ENCODE assay signal across 8 cellular contexts in genomic region chr4:124713213-124713592, GRCh38. TPM values are rescaled to one million over a fixed set of nuclear protein-coding genes. Genes with fewer than 3 reads are reported as not detected.
DNase-seq lines count a peak whose midpoint lies in the region; ATAC-seq, FAIRE-seq and TF ChIP-seq lines count a peak whose summit lies in the region.

No MANE protein-coding gene starts in this region.

- peaks cover 4% of the 10 kb centered on the region for H3K4me1 Mint-ChIP-seq in activated CD4-positive, alpha-beta T cell treated with anti-CD3 and anti-CD28 coated beads, Interleukin-2, amount 10 ng/mL, durations not matched to agents 24 days and 14 days
- H3K4me1 Mint-ChIP-seq in H9, result peaks cover 20 to 25% of the 10 kb centered on the region in 2 experiments
- H3K4me1 Mint-ChIP-seq in stimulated activated naive CD8-positive, alpha-beta T cell treated with anti-CD3 and anti-CD28 coated beads, Interleukin-15, amount 100 ng/mL, for 72 hours, result peaks cover 6% of the 10 kb centered on the region

- H3K4me2 ChIP-seq in H9 (ENCODE audit: insufficient read depth, insufficient read length, low read length), result peak overlapping the region; percentile 87
- H3K4me2 ChIP-seq in HepG2 (ENCODE audit: low read depth, low read length), result peak overlapping the region; percentile 91

- H3K9me3 Mint-ChIP-seq in activated CD4-positive, alpha-beta T cell treated with anti-CD3 and anti-CD28 coated beads, Interleukin-2, amount 10 ng/mL, durations not matched to agents 24 days and 14 days, result no peaks in the 10 kb centered on the region
- H3K9me3 Mint-ChIP-seq in H9, result no peaks in the 10 kb centered on the region
- no peaks in the 10 kb centered on the region for H3K9me3 Mint-ChIP-seq in stimulated activated naive CD8-positive, alpha-beta T cell treated with anti-CD3 and anti-CD28 coated beads, Interleukin-15, amount 100 ng/mL, for 72 hours

- no peak for TF ChIP-seq POLR2A in HepG2 (IDR thresholded peaks at IDR 0.05; ENCODE audit: insufficient read depth in 1 of 2, low read depth in 2 of 2, low read length in 2 of 2)

- peak; percentile 48; the same call in 2 of the 3 replicates for TF ChIP-seq CTCF in H9 (conservative IDR thresholded peaks at IDR 0.05)
- TF ChIP-seq CTCF in HepG2 (CRISPR knock-in tag; IDR thresholded peaks at IDR 0.05), result peak; percentile 74

- no peaks in the 10 kb centered on the region for H3K36me3 ChIP-seq in HepG2 (replicated peaks in 1 of 2; ENCODE audit: control insufficient read depth in 1 of 2, insufficient read depth in 2 of 2, low read length in 2 of 2)

- H4K5ac ChIP-seq in H9 (ENCODE audit: insufficient read length, low read depth, low read length), result peak overlapping the region; percentile 55

- H2BK20ac ChIP-seq in H9 (ENCODE audit: low read depth, low read length, poor library complexity, severe bottlenecking), result no peak overlapping the region

- no peak overlapping the region for H3T11ph ChIP-seq in H9 (ENCODE audit: low read length)

- peak overlapping the region; percentile 72 to 85 (median 80) for H3K4me3 ChIP-seq in HepG2 (replicated peaks in 1 of 3; ENCODE audit: insufficient read depth in 1 of 3, low read depth in 2 of 3, low read length in 3 of 3)

- peak overlapping the region; percentile 5 for H2AFZ ChIP-seq in H9 (ENCODE audit: low read length)
- H2AFZ ChIP-seq in HepG2 (ENCODE audit: low read length), result peak overlapping the region; percentile 94

- peak; percentile 87 for ATAC-seq in HepG2
- peak; percentile 63 for ATAC-seq in stimulated activated naive CD8-positive, alpha-beta T cell treated with anti-CD3 and anti-CD28 coated beads, Interleukin-15, amount 100 ng/mL, for 72 hours

- POLR2A ChIA-PET in HepG2 (lab: Yijun Ruan, JAX), result interaction anchor here (0.6 to 2.4 kb wide), 2 partner anchors 169 to 186 kb away, joined by 3 to 12 read pairs; no protein-coding TSS in a partner anchor

- WGBS in H9 (ENCODE audit: extremely low coverage, insufficient read length, low lambda C conversion rate), result no CpG with 5 or more reads among the region's 11 CpGs
- 2% methylated on average over 11 of the region's 11 CpGs for WGBS in HepG2 (ENCODE audit: low lambda C conversion rate)

- peak overlapping the region; percentile 79 for H3K4me3 Mint-ChIP-seq in activated CD4-positive, alpha-beta T cell treated with anti-CD3 and anti-CD28 coated beads, Interleukin-2, amount 10 ng/mL, durations not matched to agents 24 days and 14 days
- peak overlapping the region; percentile 79 to 83 for H3K4me3 Mint-ChIP-seq in H9
- peak overlapping the region; percentile 80 to 92 for H3K4me3 Mint-ChIP-seq in stimulated activated naive CD8-positive, alpha-beta T cell treated with anti-CD3 and anti-CD28 coated beads, Interleukin-15, amount 100 ng/mL, for 72 hours

- CTCF ChIA-PET in HepG2 (lab: Yijun Ruan, JAX; ENCODE audit: low intra/inter-chr PET ratio, low total read pairs), result no interaction called here

- H4K20me1 ChIP-seq in H9 (ENCODE audit: control insufficient read depth, insufficient read depth, insufficient read length) (no peaks in the 10 kb centered on the region), HepG2 (ENCODE audit: insufficient read depth, low read length) (no peaks in the 10 kb centered on the region)

- H4K8ac ChIP-seq in H9 (replicated peaks; ENCODE audit: insufficient read length, low read depth, low read length), result peak overlapping the region; percentile 63

- H3K4ac ChIP-seq in H9 (ENCODE audit: low read depth, low read length), result peak overlapping the region; percentile 18; the same call in 1 of the 2 replicates

- H3K27ac ChIP-seq in H9 (ENCODE audit: insufficient read length, low read depth, low read length) (peak overlapping the region; percentile 93), HepG2 (ENCODE audit: extremely low read length, insufficient read depth, low read length) (peak overlapping the region; percentile 83)

- H3K14ac ChIP-seq in H9 (ENCODE audit: insufficient read depth, low read length), result peak overlapping the region; percentile 82

- H3K56ac ChIP-seq in H9 (ENCODE audit: insufficient read length, low read depth, low read length), result peak overlapping the region; percentile 10

- H3K27me3 Mint-ChIP-seq in activated CD4-positive, alpha-beta T cell treated with anti-CD3 and anti-CD28 coated beads, Interleukin-2, amount 10 ng/mL, durations not matched to agents 24 days and 14 days, result peaks cover 19% of the 10 kb centered on the region
- no peaks in the 10 kb centered on the region for H3K27me3 Mint-ChIP-seq in H9 (ENCODE audit: low read depth)
- H3K27me3 Mint-ChIP-seq in stimulated activated naive CD8-positive, alpha-beta T cell treated with anti-CD3 and anti-CD28 coated beads, Interleukin-15, amount 100 ng/mL, for 72 hours, result no peaks in the 10 kb centered on the region

- H2BK5ac ChIP-seq in H9 (ENCODE audit: insufficient read length, low read length), result no peak overlapping the region

- no peak for TF ChIP-seq EP300 in HepG2 (IDR thresholded peaks at IDR 0.05; ENCODE audit: low read depth in 2 of 2, low read length in 2 of 2)
- TF ChIP-seq EP300 in HepG2 (CRISPR knock-in tag; IDR thresholded peaks at IDR 0.05; ENCODE audit: borderline replicate concordance), result no peak

- no peak overlapping the region for H2AK5ac ChIP-seq in H9 (ENCODE audit: insufficient read length, low read length)

- H3K18ac ChIP-seq in H9 (ENCODE audit: insufficient read length, low read depth, low read length), result peak overlapping the region; percentile 72

- no peaks in the 10 kb centered on the region for H3K36me3 Mint-ChIP-seq in activated CD4-positive, alpha-beta T cell treated with anti-CD3 and anti-CD28 coated beads, Interleukin-2, amount 10 ng/mL, durations not matched to agents 24 days and 14 days (ENCODE audit: low read depth)
- H3K36me3 Mint-ChIP-seq in H9 (ENCODE audit: insufficient read depth in 1 of 3, low read depth in 3 of 3), result peaks cover 0 to 8% (median 3%) of the 10 kb centered on the region in 3 experiments; a peak in 4 of 7 replicates

- H3K79me2 ChIP-seq in H9 (ENCODE audit: insufficient read depth, low read length) (peaks cover 22% of the 10 kb centered on the region; the same call in 1 of the 2 replicates), HepG2 (ENCODE audit: insufficient read depth, low read length) (peaks cover 21% of the 10 kb centered on the region)

- H4K91ac ChIP-seq in H9 (ENCODE audit: insufficient read length, low read depth, low read length), result peak overlapping the region; percentile 12

- no peak overlapping the region for H2BK15ac ChIP-seq in H9 (ENCODE audit: low read depth, low read length)

- DNase-seq in activated CD4-positive, alpha-beta T cell treated with anti-CD3 and anti-CD28 coated beads, Interleukin-2, amount 10 ng/mL, durations not matched to agents 24 days and 14 days, result peak; percentile 58
- DNase-seq in activated CD4-positive, alpha-beta T cell treated with anti-CD3 and anti-CD28 coated beads for 4 hours, result no peak
- DNase-seq in H9, result peak; percentile 72
- peak; percentile 86 for DNase-seq in LHCN-M2 (ENCODE audit: low read depth)
- DNase-seq in SW 1271 (lab: John Stamatoyannopoulos, UW), result peak; percentile 36 to 73
- DNase-seq in ecto neural progenitor cell (ENCODE audit: low spot score), result peak; percentile 77
- peak; percentile 80 for DNase-seq in HepG2 (ENCODE audit: low spot score)
- peak; percentile 29 to 46 for DNase-seq in stimulated activated naive CD8-positive, alpha-beta T cell treated with anti-CD3 and anti-CD28 coated beads, Interleukin-15, amount 100 ng/mL, for 72 hours

- BruUV-seq in HepG2 (replicated peaks; lab: Mats Ljungman, UMichigan), result TSS peak; percentile 98

- peak overlapping the region; percentile 91 for H3K9ac ChIP-seq in H9 (ENCODE audit: extremely low read depth, insufficient read length, low read length)
- H3K9ac ChIP-seq in HepG2 (ENCODE audit: insufficient read depth, low read depth, low read length), result peak overlapping the region; percentile 76

- intact Hi-C loops in activated CD4-positive, alpha-beta T cell treated with anti-CD3 and anti-CD28 coated beads, Interleukin-2, amount 10 ng/mL, durations not matched to agents 24 days and 14 days (cut with micrococcal nuclease), result no loop called here
- intact Hi-C loops in HepG2 (cut with micrococcal nuclease; ENCODE audit: unreplicated experiment), result loop anchor here (2.0 to 5.0 kb wide), 2 partner anchors 46 to 182 kb away; no protein-coding TSS in a partner anchor

- peak overlapping the region; percentile 59 for H3K27ac Mint-ChIP-seq in activated CD4-positive, alpha-beta T cell treated with anti-CD3 and anti-CD28 coated beads, Interleukin-2, amount 10 ng/mL, durations not matched to agents 24 days and 14 days
- peak overlapping the region; percentile 98 to 99 (median 98) for H3K27ac Mint-ChIP-seq in H9
- H3K27ac Mint-ChIP-seq in stimulated activated naive CD8-positive, alpha-beta T cell treated with anti-CD3 and anti-CD28 coated beads, Interleukin-15, amount 100 ng/mL, for 72 hours, result peak overlapping the region; percentile 69 to 94

- H2BK120ac ChIP-seq in H9 (ENCODE audit: low read depth, low read length, poor library complexity, severe bottlenecking), result no peak overlapping the region

- peaks cover 11% of the 10 kb centered on the region for H3K23me2 ChIP-seq in H9 (ENCODE audit: insufficient read length, low read depth, low read length, poor library complexity, severe bottlenecking)

- no peak overlapping the region for H3K23ac ChIP-seq in H9 (ENCODE audit: insufficient read length, low read depth, low read length)

- peak overlapping the region; percentile 92 for H2BK12ac ChIP-seq in H9 (ENCODE audit: insufficient read length, low read depth, low read length)

- H3K79me1 ChIP-seq in H9 (ENCODE audit: insufficient read depth, low read depth, low read length, poor library complexity, severe bottlenecking), result no peaks in the 10 kb centered on the region

- peak; percentile 70 for FAIRE-seq in HepG2 (lab: Jason Lieb, UNC)

- H3K4me1 ChIP-seq in H9 (ENCODE audit: insufficient read depth, low read length) (peaks cover 2% of the 10 kb centered on the region; the same call in 1 of the 2 replicates), HepG2 (ENCODE audit: insufficient read depth, low read length) (peaks cover 36% of the 10 kb centered on the region)

- in situ Hi-C loops in HepG2 (cut with HindIII; ENCODE audit: extremely low pct_ligation_motif_present, low pct_unique_long_range_greater_than_20kb), result no loop called here

- TF ChIP-seq RAD21 in HepG2 (CRISPR knock-in tag; IDR thresholded peaks at IDR 0.05), result no peak

- no peaks in the 10 kb centered on the region for H3K9me3 ChIP-seq in H9 (ENCODE audit: control insufficient read depth, low read depth, low read length)
- no peaks in the 10 kb centered on the region for H3K9me3 ChIP-seq in HepG2 (ENCODE audit: low read length)

- no peaks in the 10 kb centered on the region for H3K27me3 ChIP-seq in H9 (ENCODE audit: insufficient read depth, low read length)
- H3K27me3 ChIP-seq in HepG2 (ENCODE audit: control insufficient read depth in 1 of 2, insufficient read depth in 2 of 2, low read length in 2 of 2), result no peaks in the 10 kb centered on the region; a peak in 1 of 5 replicates

RNA-seq across cellular contexts. Expression of gene ANKRD50, which starts 0.7 kb away (rescaled TPM):
- total RNA-seq in activated CD4-positive, alpha-beta T cell treated with anti-CD3 and anti-CD28 coated beads, Interleukin-2, amount 10 ng/mL, durations not matched to agents 24 days and 14 days, result 0.05 and 0.09 TPM in 2 replicates
- total RNA-seq in H9 (2021) (27.3 and 30.1 TPM in 2 replicates), LHCN-M2 (2014; rRNA removed) (13.0 and 16.3 TPM in 2 replicates), HepG2 (2016; rRNA removed; fragmentation: Illumina TruSeq; extraction: Trizol) (4.4 and 10.2 TPM in 2 replicates)
- polyA plus RNA-seq in LHCN-M2 (2012), result 5.4 TPM
- 0.20 and 0.26 TPM in 2 replicates for total RNA-seq in HepG2 (2016; cell fraction: cytosol; rRNA removed; fragmentation: Illumina TruSeq; extraction: Trizol; ENCODE audit: low read depth)
- 4.2 and 9.8 TPM in 2 replicates for total RNA-seq in HepG2 (2016; cell fraction: insoluble cytoplasmic fraction; rRNA removed; fragmentation: Illumina TruSeq; extraction: Trizol)
- total RNA-seq in HepG2 (2016; cell fraction: membrane; rRNA removed; fragmentation: Illumina TruSeq; extraction: Trizol), result 1.4 and 1.6 TPM in 2 replicates
- total RNA-seq in HepG2 (2016; cell fraction: nucleus; rRNA removed; fragmentation: Illumina TruSeq; extraction: Trizol), result 8.3 and 8.4 TPM in 2 replicates
- 2.4 and 2.9 TPM in 2 replicates for polyA plus RNA-seq in HepG2 (2011; rRNA removed)
- polyA plus RNA-seq in HepG2 (2011; cell fraction: cytosol; rRNA removed), result 1.0 and 2.2 TPM in 2 replicates
- polyA plus RNA-seq in HepG2 (2011; cell fraction: nucleus; rRNA removed), result 2.6 and 3.1 TPM in 2 replicates
- polyA plus RNA-seq in HepG2 (2012), result 4.4 and 4.5 TPM in 2 replicates
- polyA plus RNA-seq in HepG2 (2016; cell fraction: cytosol; fragmentation: Illumina TruSeq; extraction: Trizol; ENCODE audit: low read depth), result 0.08 and 0.10 TPM in 2 replicates
- polyA plus RNA-seq in HepG2 (2016; cell fraction: insoluble cytoplasmic fraction; fragmentation: Illumina TruSeq; extraction: Trizol; ENCODE audit: low read depth), result 4.3 TPM in 2 replicates
- polyA plus RNA-seq in HepG2 (2016; cell fraction: membrane; fragmentation: Illumina TruSeq; extraction: Trizol; ENCODE audit: low read depth), result 0.32 and 0.40 TPM in 2 replicates
- polyA plus RNA-seq in HepG2 (2016; cell fraction: nucleus; fragmentation: Illumina TruSeq; extraction: Trizol; ENCODE audit: insufficient read depth, low read depth), result 5.2 and 5.4 TPM in 2 replicates
- polyA minus RNA-seq in HepG2 (2011; rRNA and poly(A)+ RNA removed; ENCODE audit: low replicate concordance), result 6.4 and 14.7 TPM in 2 replicates
- 5.4 and 7.5 TPM in 2 replicates for polyA minus RNA-seq in HepG2 (2011; cell fraction: cytosol; rRNA and poly(A)+ RNA removed)
- 18.7 and 26.4 TPM in 2 replicates for polyA minus RNA-seq in HepG2 (2011; cell fraction: nucleus; rRNA and poly(A)+ RNA removed)

Comparison
In these comparisons a context has a peak if more than half of its experiments do, and no peak if none do; other contexts are left out.
1. DNase-seq: peak in activated CD4-positive, alpha-beta T cell treated with anti-CD3 and anti-CD28 coated beads, Interleukin-2, amount 10 ng/mL, durations not matched to agents 24 days and 14 days (single experiment), H9 (single experiment), LHCN-M2 (single experiment), SW 1271 (2 of 2), ecto neural progenitor cell (single experiment), HepG2 (single experiment) and stimulated activated naive CD8-positive, alpha-beta T cell treated with anti-CD3 and anti-CD28 coated beads, Interleukin-15, amount 100 ng/mL, for 72 hours (2 of 2); none in activated CD4-positive, alpha-beta T cell treated with anti-CD3 and anti-CD28 coated beads for 4 hours (0 of 2).
2. Peak in every context shown above with its lines, with median percentiles within 50 percentile points of each other: H3K27ac Mint-ChIP-seq and H3K4me3 Mint-ChIP-seq.